ENCODE assay signal across 11 cellular contexts in the genomic region with DNA sequence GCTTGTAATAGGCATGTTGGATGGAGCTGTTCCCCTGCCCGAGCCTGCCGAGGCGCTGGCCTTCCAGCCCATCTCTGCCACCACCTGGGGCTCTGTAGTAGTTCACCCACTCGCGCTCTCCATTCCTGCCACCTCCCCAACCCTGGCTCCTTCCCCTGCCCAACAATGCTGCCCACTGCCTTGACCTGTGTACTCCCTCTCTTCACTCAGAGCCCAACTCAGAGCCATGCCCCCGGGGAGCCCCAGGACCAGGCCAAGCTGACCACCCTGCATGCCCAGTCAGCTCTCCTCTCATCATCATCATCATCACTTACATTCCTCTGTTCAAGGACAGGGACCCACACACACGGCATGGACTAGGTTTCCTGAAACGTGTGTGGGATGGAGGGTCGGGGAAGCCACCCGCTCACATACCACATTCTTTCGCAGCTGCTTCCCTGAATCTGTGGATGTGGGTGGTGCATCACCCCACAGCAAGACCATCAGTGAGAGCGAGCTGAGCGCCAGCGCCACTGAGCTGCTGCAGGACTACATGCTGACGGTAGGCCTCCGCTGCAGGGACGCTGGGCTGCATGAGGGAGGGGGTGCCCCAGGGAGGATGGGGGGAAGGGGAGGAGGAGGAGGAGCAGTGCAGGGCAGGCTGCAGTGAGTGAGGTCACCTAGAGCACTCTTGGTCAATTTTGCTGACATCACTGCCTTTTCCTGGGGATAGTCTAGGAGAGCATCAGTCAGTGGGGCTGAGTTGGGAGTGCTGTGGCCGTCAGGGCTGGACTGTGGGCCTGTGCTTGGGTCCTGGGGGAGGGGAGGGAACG. TPM values are rescaled to one million over a fixed set of nuclear protein-coding genes. Genes with fewer than 3 reads are reported as not detected.
DNase-seq lines count a peak whose midpoint lies in the region; ATAC-seq and TF ChIP-seq lines count a peak whose summit lies in the region.
"Had no signal": no experiment of that assay in that cellular context is flagged by ENCODE, and none has a peak within 500 bp of the region (broad histone marks: within the 10 kb centered on the region; RNA-seq: fewer than 3 reads in every experiment).

No MANE protein-coding gene starts in this region.

- DNase-seq in activated naive CD8-positive, alpha-beta T cell treated with anti-CD3 and anti-CD28 coated beads, Interleukin-2, amount 50 U/mL, for 24 hours: no peak
- DNase-seq in endodermal cell (no peak), NCI-H1436 (lab: John Stamatoyannopoulos, UW) (no peak), NCI-H2171 treated with DMSO at 0.1 percent for 48 hours (lab: John Stamatoyannopoulos, UW) (no peak), type B pancreatic cell (ENCODE audit: extremely low spot score, unreplicated experiment) (no peak)
- no peak for DNase-seq in stimulated activated effector memory CD8-positive, alpha-beta T cell treated with anti-CD3 and anti-CD28 coated beads, Interleukin-12 subunit alpha, Interleukin-12 subunit beta, amount 100 ng/mL, for 72 hours (ENCODE audit: low spot score in 2 of 2)
- DNase-seq: NK-92 treated with Interleukin-12 subunit alpha and Interleukin-12 subunit beta, amount 100 ng/mL, for 24 hours had no signal

- H3K36me3 Mint-ChIP-seq in activated naive CD8-positive, alpha-beta T cell: no peaks in the 10 kb centered on the region
- H3K36me3 Mint-ChIP-seq in activated naive CD8-positive, alpha-beta T cell treated with anti-CD3 and anti-CD28 coated beads, Interleukin-2, amount 50 U/mL, for 24 hours (ENCODE audit: low read depth): peaks cover 19% of the 10 kb centered on the region
- peaks cover 47% of the 10 kb centered on the region for H3K36me3 Mint-ChIP-seq in endodermal cell (ENCODE audit: low read depth)
- H3K36me3 Mint-ChIP-seq in stimulated activated effector memory CD8-positive, alpha-beta T cell treated with anti-CD3 and anti-CD28 coated beads, Interleukin-12 subunit alpha, Interleukin-12 subunit beta, amount 100 ng/mL, for 72 hours: peaks cover 94% of the 10 kb centered on the region
- peaks cover 12% of the 10 kb centered on the region for H3K36me3 Mint-ChIP-seq in type B pancreatic cell

- H3K36me3 ChIP-seq in endodermal cell (ENCODE audit: control insufficient read depth, insufficient read depth, low read length): peaks cover 62% of the 10 kb centered on the region

- H3K27me3 Mint-ChIP-seq in activated naive CD8-positive, alpha-beta T cell: no peaks in the 10 kb centered on the region
- no peaks in the 10 kb centered on the region for H3K27me3 Mint-ChIP-seq in activated naive CD8-positive, alpha-beta T cell treated with anti-CD3 and anti-CD28 coated beads, Interleukin-2, amount 50 U/mL, for 24 hours
- no peaks in the 10 kb centered on the region for H3K27me3 Mint-ChIP-seq in endodermal cell (ENCODE audit: insufficient read depth)
- H3K27me3 Mint-ChIP-seq in type B pancreatic cell: no peaks in the 10 kb centered on the region

- H3K9me3 ChIP-seq in endodermal cell (ENCODE audit: control insufficient read depth, low read length): no peaks in the 10 kb centered on the region
- H3K9me3 ChIP-seq: esophagus muscularis mucosa, vagina had no signal

- ATAC-seq in activated naive CD8-positive, alpha-beta T cell treated with anti-CD3 and anti-CD28 coated beads, Interleukin-2, amount 50 U/mL, for 24 hours: no peak
- ATAC-seq in stimulated activated effector memory CD8-positive, alpha-beta T cell treated with anti-CD3 and anti-CD28 coated beads, Interleukin-12 subunit alpha, Interleukin-12 subunit beta, amount 100 ng/mL, for 72 hours: no peak

- no peak overlapping the region for H3K4me3 Mint-ChIP-seq in activated naive CD8-positive, alpha-beta T cell
- no peak overlapping the region for H3K4me3 Mint-ChIP-seq in activated naive CD8-positive, alpha-beta T cell treated with anti-CD3 and anti-CD28 coated beads, Interleukin-2, amount 50 U/mL, for 24 hours
- H3K4me3 Mint-ChIP-seq in endodermal cell (no peak overlapping the region), type B pancreatic cell (no peak overlapping the region)
- no peak overlapping the region for H3K4me3 Mint-ChIP-seq in stimulated activated effector memory CD8-positive, alpha-beta T cell treated with anti-CD3 and anti-CD28 coated beads, Interleukin-12 subunit alpha, Interleukin-12 subunit beta, amount 100 ng/mL, for 72 hours

- no peaks in the 10 kb centered on the region for H3K27me3 ChIP-seq in endodermal cell (ENCODE audit: control insufficient read depth, insufficient read depth, low read length, poor library complexity, severe bottlenecking)
- H3K27me3 ChIP-seq: esophagus muscularis mucosa, vagina had no signal

- H3K27ac Mint-ChIP-seq in activated naive CD8-positive, alpha-beta T cell: peak overlapping the region; percentile 1
- no peak overlapping the region for H3K27ac Mint-ChIP-seq in activated naive CD8-positive, alpha-beta T cell treated with anti-CD3 and anti-CD28 coated beads, Interleukin-2, amount 50 U/mL, for 24 hours
- H3K27ac Mint-ChIP-seq in endodermal cell (peak overlapping the region; percentile 15), type B pancreatic cell (no peak overlapping the region)
- peak overlapping the region; percentile 56 for H3K27ac Mint-ChIP-seq in stimulated activated effector memory CD8-positive, alpha-beta T cell treated with anti-CD3 and anti-CD28 coated beads, Interleukin-12 subunit alpha, Interleukin-12 subunit beta, amount 100 ng/mL, for 72 hours

- H3K4me1 Mint-ChIP-seq in activated naive CD8-positive, alpha-beta T cell (ENCODE audit: low read depth): peaks cover 1% of the 10 kb centered on the region
- H3K4me1 Mint-ChIP-seq in activated naive CD8-positive, alpha-beta T cell treated with anti-CD3 and anti-CD28 coated beads, Interleukin-2, amount 50 U/mL, for 24 hours: peaks cover 7% of the 10 kb centered on the region
- H3K4me1 Mint-ChIP-seq in endodermal cell (no peaks in the 10 kb centered on the region), type B pancreatic cell (ENCODE audit: unreplicated experiment) (no peaks in the 10 kb centered on the region)
- peaks cover 41% of the 10 kb centered on the region for H3K4me1 Mint-ChIP-seq in stimulated activated effector memory CD8-positive, alpha-beta T cell treated with anti-CD3 and anti-CD28 coated beads, Interleukin-12 subunit alpha, Interleukin-12 subunit beta, amount 100 ng/mL, for 72 hours

- no peak overlapping the region for H3K4me3 ChIP-seq in endodermal cell (ENCODE audit: low read length)
- H3K4me3 ChIP-seq: esophagus muscularis mucosa, vagina had no signal

- TF ChIP-seq CTCF in VCaP (conservative IDR thresholded peaks at IDR 0.05) (no peak), endodermal cell (conservative IDR thresholded peaks at IDR 0.05) (peak; percentile 44), type B pancreatic cell (conservative IDR thresholded peaks at IDR 0.05) (no peak)

- 83 to 91% methylated on average over 10 to 19 of the region's 19 CpGs for WGBS in endodermal cell (ENCODE audit: insufficient coverage in 1 of 2, insufficient read length in 1 of 2), 2 experiments

- H3K9me3 Mint-ChIP-seq in activated naive CD8-positive, alpha-beta T cell (ENCODE audit: low read depth): no peaks in the 10 kb centered on the region
- no peaks in the 10 kb centered on the region for H3K9me3 Mint-ChIP-seq in activated naive CD8-positive, alpha-beta T cell treated with anti-CD3 and anti-CD28 coated beads, Interleukin-2, amount 50 U/mL, for 24 hours
- H3K9me3 Mint-ChIP-seq in endodermal cell (no peaks in the 10 kb centered on the region), type B pancreatic cell (no peaks in the 10 kb centered on the region)
- no peaks in the 10 kb centered on the region for H3K9me3 Mint-ChIP-seq in stimulated activated effector memory CD8-positive, alpha-beta T cell treated with anti-CD3 and anti-CD28 coated beads, Interleukin-12 subunit alpha, Interleukin-12 subunit beta, amount 100 ng/mL, for 72 hours

- no peak overlapping the region for H3K9ac ChIP-seq in endodermal cell (ENCODE audit: extremely low read depth, low read length, poor library complexity, severe bottlenecking)

- peak overlapping the region; percentile 84 for H3K27ac ChIP-seq in VCaP
- H3K27ac ChIP-seq in endodermal cell (ENCODE audit: low read depth, low read length): no peak overlapping the region
- H3K27ac ChIP-seq: esophagus muscularis mucosa, vagina had no signal

- no peaks in the 10 kb centered on the region for H3K4me1 ChIP-seq in endodermal cell (ENCODE audit: control insufficient read depth, insufficient read depth, low read length)
- H3K4me1 ChIP-seq: esophagus muscularis mucosa, vagina had no signal

RNA-seq across cellular contexts. Expression of gene NACAD, which starts 15.5 kb away (rescaled TPM):
- total RNA-seq in endodermal cell: 1 to 10 TPM; 5.8 to 6.7 TPM
- 25.0 TPM for polyA plus RNA-seq in endodermal cell (2013, experiment 1 of 2)
- polyA plus RNA-seq in endodermal cell (2013, experiment 2 of 2): 21.5 TPM
- 7.3 and 12.5 TPM in 2 replicates for total RNA-seq in type B pancreatic cell (ENCODE audit: low replicate concordance)

RNA-seq across cellular contexts. Expression of gene TBRG4, which starts 38.3 kb away (rescaled TPM):
- total RNA-seq in endodermal cell (10 to 100 TPM; 66.7 to 95.9 TPM), type B pancreatic cell (ENCODE audit: low replicate concordance) (88.2 and 98.3 TPM in 2 replicates)
- 52.1 TPM for polyA plus RNA-seq in endodermal cell (2013, experiment 1 of 2)
- polyA plus RNA-seq in endodermal cell (2013, experiment 2 of 2): 54.2 TPM

Comparison
In these comparisons a context has a peak if more than half of its experiments do, and no peak if none do; other contexts are left out.
1. H3K27ac Mint-ChIP-seq: peak in activated naive CD8-positive, alpha-beta T cell (single experiment), endodermal cell (single experiment) and stimulated activated effector memory CD8-positive, alpha-beta T cell treated with anti-CD3 and anti-CD28 coated beads, Interleukin-12 subunit alpha, Interleukin-12 subunit beta, amount 100 ng/mL, for 72 hours (single experiment); none in activated naive CD8-positive, alpha-beta T cell treated with anti-CD3 and anti-CD28 coated beads, Interleukin-2, amount 50 U/mL, for 24 hours (single experiment) and type B pancreatic cell (single experiment).